In the genomic region with DNA sequence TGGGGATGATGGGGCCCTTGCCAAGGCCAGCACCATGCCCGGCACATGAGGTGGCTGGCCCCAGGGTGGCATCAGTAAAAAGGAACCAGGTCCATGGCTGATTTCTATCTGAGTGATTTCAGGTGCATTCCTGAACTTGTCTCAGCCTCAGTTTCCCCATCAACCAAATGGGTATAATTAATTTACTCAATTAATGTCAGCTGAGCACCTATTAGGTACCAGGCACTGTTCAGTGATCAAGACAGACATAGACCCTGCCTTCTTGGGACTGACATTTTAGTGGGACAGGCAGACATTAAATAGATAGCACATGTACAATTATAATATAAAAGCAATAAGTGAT, we compare ENCODE assay signal across 2 cellular contexts.
TF ChIP-seq lines count a peak whose summit lies in the region.

No MANE protein-coding gene starts in this region.

TF ChIP-seq in A549, 52 proteins besides CTCF, POLR2A, EP300 and RAD21 (continued from another document):
- TF ChIP-seq CHD4 (IDR thresholded peaks at IDR 0.05; ENCODE audit: borderline replicate concordance) (peak; percentile 81; the same call in 1 of the 2 replicates), CHD2 (IDR thresholded peaks at IDR 0.05; ENCODE audit: low read length, partially characterized antibody) (no peak)

TF ChIP-seq in endothelial cell of umbilical vein, 7 proteins besides CTCF, POLR2A, EP300 and RAD21 (continued from another document):
- TF ChIP-seq EZH2 (IDR thresholded peaks at IDR 0.05; ENCODE audit: borderline replicate concordance, low read depth, low read length, severe bottlenecking) (no peak), GATA2 (IDR thresholded peaks at IDR 0.05; ENCODE audit: insufficient read depth, insufficient read length, low read depth, low read length) (no peak)
TF ChIP-seq in endothelial cell of umbilical vein: peak in this region for 0.
